ENCODE assay signal across 6 cellular contexts in genomic region chr1:36089393-36090121, GRCh38. TPM values are rescaled to one million over a fixed set of nuclear protein-coding genes. Genes with fewer than 3 reads are reported as not detected.
DNase-seq lines count a peak whose midpoint lies in the region; ATAC-seq and TF ChIP-seq lines count a peak whose summit lies in the region.

No MANE protein-coding gene starts in this region.

- intact Hi-C loops in prostate gland (cut with DNase I) = loop anchor here (2.0 to 5.0 kb wide), 2 partner anchors 159 to 207 kb away; partner anchors contain the start of genes AGO1 and AGO3

- H3K9ac ChIP-seq in Loucy (ENCODE audit: low read depth, low read length, poor library complexity, severe bottlenecking) = peak overlapping the region; percentile 84
- H3K9ac ChIP-seq in duodenal mucosa (ENCODE audit: low read depth in 1 of 2, low read length in 2 of 2) = peak overlapping the region; percentile 82 to 87

- no peak for TF ChIP-seq CTCF in Loucy (conservative IDR thresholded peaks at IDR 0.05; ENCODE audit: low read length)
- TF ChIP-seq CTCF in prostate gland (IDR thresholded peaks at IDR 0.05) = no peak

- H3K4me2 ChIP-seq in Loucy (ENCODE audit: low read depth, low read length, poor library complexity, severe bottlenecking) = peak overlapping the region; percentile 100

- H3K36me3 ChIP-seq in Loucy (ENCODE audit: insufficient read depth, low read length) = peaks cover 16% of the 10 kb centered on the region; the same call in 1 of the 2 replicates
- peaks cover 32 to 35% of the 10 kb centered on the region in 2 donors for H3K36me3 ChIP-seq in duodenal mucosa (ENCODE audit: control insufficient read depth in 1 of 2, insufficient read depth in 2 of 2, low read length in 2 of 2)
- peaks cover 2 to 19% of the 10 kb centered on the region in 2 donors for H3K36me3 ChIP-seq in prostate gland

- H4K20me1 ChIP-seq in Loucy (ENCODE audit: insufficient read depth, low read length, poor library complexity, severe bottlenecking) = peaks cover 15% of the 10 kb centered on the region

- H3K9me2 ChIP-seq in Loucy (replicated peaks; ENCODE audit: low read depth, low read length) = no peaks in the 10 kb centered on the region

- H3K79me2 ChIP-seq in Loucy (ENCODE audit: insufficient read depth, low read length) = peaks cover 41% of the 10 kb centered on the region

- H3K9me3 ChIP-seq in Loucy (ENCODE audit: insufficient read depth, low read depth, low read length) = no peaks in the 10 kb centered on the region
- no peaks in the 10 kb centered on the region for H3K9me3 ChIP-seq in duodenal mucosa (ENCODE audit: control insufficient read depth in 1 of 2, low read length in 2 of 2)
- H3K9me3 ChIP-seq in prostate gland = no peaks in the 10 kb centered on the region

- peak; percentile 71 for DNase-seq in EH (ENCODE audit: low read depth)
- DNase-seq in prostate gland (ENCODE audit: low spot score) = no peak

- peak overlapping the region; percentile 100 for H2AFZ ChIP-seq in Loucy (ENCODE audit: low read length)

- no peaks in the 10 kb centered on the region for H3F3A ChIP-seq in Loucy (ENCODE audit: low read depth)

- H3K4me1 ChIP-seq in Loucy (ENCODE audit: insufficient read depth, low read length, poor library complexity, severe bottlenecking) = peaks cover 14% of the 10 kb centered on the region
- H3K4me1 ChIP-seq in duodenal mucosa (ENCODE audit: control insufficient read depth in 1 of 2, insufficient read depth in 2 of 2, low read length in 2 of 2) = peaks cover 8 to 22% of the 10 kb centered on the region in 2 donors
- peaks cover 8% of the 10 kb centered on the region for H3K4me1 ChIP-seq in prostate gland (replicated peaks)

- peak overlapping the region; percentile 54 for H3K27ac ChIP-seq in duodenal mucosa (ENCODE audit: low read depth, low read length)
- H3K27ac ChIP-seq in prostate gland = peak overlapping the region; percentile 72 to 90

- H3K27me3 ChIP-seq in Loucy (ENCODE audit: insufficient read depth, low read length, poor library complexity, severe bottlenecking) (no peaks in the 10 kb centered on the region), duodenal mucosa (ENCODE audit: control insufficient read depth in 1 of 2, insufficient read depth in 2 of 2, low read length in 2 of 2) (peaks cover 5 to 6% of the 10 kb centered on the region in 2 donors), prostate gland (replicated peaks; ENCODE audit: insufficient read depth) (no peaks in the 10 kb centered on the region)

- WGBS in prostate gland = 6% methylated on average over 32 of the region's 32 CpGs

- no peak for TF ChIP-seq POLR2A in prostate gland (IDR thresholded peaks at IDR 0.05)

- ATAC-seq in HG03175 (IDR thresholded peaks at IDR 0.05; ENCODE audit: unreplicated experiment) (no peak), GM19463 (IDR thresholded peaks at IDR 0.05; ENCODE audit: unreplicated experiment) (no peak)

- H3K4me3 ChIP-seq in Loucy (ENCODE audit: low read length, poor library complexity, severe bottlenecking) (peak overlapping the region; percentile 93), duodenal mucosa (ENCODE audit: low read depth in 1 of 2, low read length in 2 of 2) (peak overlapping the region; percentile 83 to 84), prostate gland (peak overlapping the region; percentile 57 to 89)

RNA-seq across cellular contexts. Expression of gene ADPRS, which starts 0.9 kb away (rescaled TPM):
- 10 to 100 TPM; 50.7 to 70.0 TPM for total RNA-seq in prostate gland

RNA-seq across cellular contexts. Expression of gene TEKT2, which starts 5.7 kb away (rescaled TPM):
- 1 to 10 TPM in 1 of 2 donors, under 1 TPM in 1; 0.77 to 6.0 TPM for total RNA-seq in prostate gland

RNA-seq across cellular contexts. Expression of gene COL8A2, which starts 35.5 kb away (rescaled TPM):
- 10 to 100 TPM in 1 of 2 donors, 1 to 10 TPM in 1; 7.9 to 10.7 TPM for total RNA-seq in prostate gland

RNA-seq across cellular contexts. Expression of gene TRAPPC3, which starts 59.7 kb away (rescaled TPM):
- 10 to 100 TPM; 90.0 to 92.5 TPM for total RNA-seq in prostate gland
